Comparison of ENCODE assay signal across 26 cellular contexts in the genomic region with DNA sequence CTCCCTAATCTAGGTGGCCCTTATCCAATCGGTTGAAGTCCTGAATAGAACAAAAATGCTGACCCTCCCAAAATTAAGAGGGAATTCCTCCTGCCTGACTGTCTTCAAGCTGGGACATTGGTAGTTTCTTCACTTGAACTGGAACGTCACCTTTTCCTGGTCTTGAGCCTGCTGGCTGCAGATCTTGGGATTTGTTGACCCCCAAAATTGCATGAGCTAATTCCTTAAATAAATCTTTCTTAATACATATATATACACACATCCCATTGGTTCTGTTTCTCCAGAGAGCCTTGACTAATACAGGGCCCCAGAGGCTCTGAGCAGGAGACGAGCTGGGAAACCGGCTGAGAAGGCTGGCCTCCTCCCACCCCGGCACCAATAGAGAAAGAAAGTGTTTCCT. TPM values are rescaled to one million over a fixed set of nuclear protein-coding genes. Genes with fewer than 3 reads are reported as not detected.
"Had no signal": no experiment of that assay in that cellular context is flagged by ENCODE, and none has a peak within 500 bp of the region (broad histone marks: within the 10 kb centered on the region; RNA-seq: fewer than 3 reads in every experiment).

No MANE protein-coding gene starts in this region.

- ATAC-seq: effector memory CD8-positive, alpha-beta T cell; left colon; left ventricle myocardium superior; natural killer cell treated with Interleukin-12 subunit alpha and Interleukin-12 subunit beta and Interleukin-15 and Interleukin-18, amount 100 ng/mL, for 72 hours; psoas muscle; sciatic nerve; stimulated activated memory B cell treated with anti-CD40 and anti-IgM and Interleukin-4, amounts not matched to agents 10 μg/mL and 1 μg/mL and 100 μg/mL, for 72 hours had no signal

- H3K36me3 Mint-ChIP-seq: natural killer cell treated with Interleukin-12 subunit alpha and Interleukin-12 subunit beta and Interleukin-15 and Interleukin-18, amount 100 ng/mL, for 72 hours; stimulated activated memory B cell treated with anti-CD40 and anti-IgM and Interleukin-4, amounts not matched to agents 10 μg/mL and 1 μg/mL and 100 μg/mL, for 72 hours had no signal

- H3K4me1 Mint-ChIP-seq: stimulated activated memory B cell treated with anti-CD40 and anti-IgM and Interleukin-4, amounts not matched to agents 10 μg/mL and 1 μg/mL and 100 μg/mL, for 72 hours had no signal

- H3K27me3 Mint-ChIP-seq: stimulated activated naive CD8-positive, alpha-beta T cell treated with anti-CD3 and anti-CD28 coated beads, Interleukin-15, Interleukin-2, amounts not matched to agents 100 ng/mL and 50 ng/mL, for 24 hours had no signal

- H3K36me3 ChIP-seq: esophagus muscularis mucosa, spleen, tibial artery, upper lobe of left lung, vagina had no signal

- H2AFZ ChIP-seq: hepatocyte, parathyroid adenoma had no signal

- H3K4me3 Mint-ChIP-seq: effector memory CD8-positive, alpha-beta T cell; natural killer cell treated with Interleukin-12 subunit alpha and Interleukin-12 subunit beta and Interleukin-15 and Interleukin-18, amount 100 ng/mL, for 72 hours; stimulated activated memory B cell treated with anti-CD40 and anti-IgM and Interleukin-4, amounts not matched to agents 10 μg/mL and 1 μg/mL and 100 μg/mL, for 72 hours; stimulated activated naive CD8-positive, alpha-beta T cell treated with anti-CD3 and anti-CD28 coated beads, Interleukin-15, Interleukin-2, amounts not matched to agents 100 ng/mL and 50 ng/mL, for 24 hours had no signal

- H3K9me3 ChIP-seq: esophagus muscularis mucosa, psoas muscle, spleen, tibial artery, upper lobe of left lung, vagina had no signal

- H3K27ac Mint-ChIP-seq: effector memory CD8-positive, alpha-beta T cell; natural killer cell treated with Interleukin-12 subunit alpha and Interleukin-12 subunit beta and Interleukin-15 and Interleukin-18, amount 100 ng/mL, for 72 hours; stimulated activated memory B cell treated with anti-CD40 and anti-IgM and Interleukin-4, amounts not matched to agents 10 μg/mL and 1 μg/mL and 100 μg/mL, for 72 hours; stimulated activated naive CD8-positive, alpha-beta T cell treated with anti-CD3 and anti-CD28 coated beads, Interleukin-15, Interleukin-2, amounts not matched to agents 100 ng/mL and 50 ng/mL, for 24 hours had no signal

- H3K4me1 ChIP-seq: esophagus muscularis mucosa, parathyroid adenoma, psoas muscle, spleen, upper lobe of left lung had no signal

- H3K4me2 ChIP-seq: hepatocyte had no signal

- H3K4me3 ChIP-seq: esophagus muscularis mucosa, hepatocyte, lung, psoas muscle, spleen, tibial artery, upper lobe of left lung, vagina had no signal

- DNase-seq: effector memory CD8-positive, alpha-beta T cell; foreskin fibroblast; kidney; left colon; left ventricle myocardium superior; mesenchymal stem cell; midbrain; occipital lobe; psoas muscle; retina; spleen; stimulated activated CD4-positive, alpha-beta T cell treated with anti-CD3 and anti-CD28 coated beads, Interleukin-15, amount 100 ng/mL, for 24 hours; stimulated activated CD4-positive, alpha-beta T cell treated with anti-CD3 and anti-CD28 coated beads, Interleukin-1b, Interleukin-23, amount 100 ng/mL, for 48 hours; stimulated activated CD4-positive, alpha-beta T cell treated with anti-CD3 and anti-CD28 coated beads, Interleukin-4, amount 100 ng/mL, for 24 hours; tibial artery; upper lobe of left lung had no signal

- H3K9me3 Mint-ChIP-seq: effector memory CD8-positive, alpha-beta T cell; natural killer cell treated with Interleukin-12 subunit alpha and Interleukin-12 subunit beta and Interleukin-15 and Interleukin-18, amount 100 ng/mL, for 72 hours; stimulated activated memory B cell treated with anti-CD40 and anti-IgM and Interleukin-4, amounts not matched to agents 10 μg/mL and 1 μg/mL and 100 μg/mL, for 72 hours; stimulated activated naive CD8-positive, alpha-beta T cell treated with anti-CD3 and anti-CD28 coated beads, Interleukin-15, Interleukin-2, amounts not matched to agents 100 ng/mL and 50 ng/mL, for 24 hours had no signal

- H3K27me3 ChIP-seq: hepatocyte, tibial artery, upper lobe of left lung, vagina had no signal

- H3K79me2 ChIP-seq: hepatocyte, parathyroid adenoma had no signal

- H3K27ac ChIP-seq: epithelial cell of prostate, esophagus muscularis mucosa, hepatocyte, parathyroid adenoma, psoas muscle, spleen, tibial artery, upper lobe of left lung, vagina had no signal

RNA-seq across cellular contexts. Expression of a gene that starts 46.2 kb away (rescaled TPM):
- total RNA-seq: natural killer cell treated with Interleukin-12 subunit alpha and Interleukin-12 subunit beta and Interleukin-15 and Interleukin-18, amount 100 ng/mL, for 72 hours had no signal
